ENCODE assay signal across 15 cellular contexts in genomic region chr2:229474125-229474524, GRCh38.
A peak's percentile ranks its signal among the peaks of the same experiment; 100 is the strongest.
DNase-seq lines count a peak whose midpoint lies in the region; ATAC-seq and TF ChIP-seq lines count a peak whose summit lies in the region.
"Had no signal": no experiment of that assay in that cellular context is flagged by ENCODE, and none has a peak within 500 bp of the region (broad histone marks: within the 10 kb centered on the region; RNA-seq: fewer than 3 reads in every experiment).

No MANE protein-coding gene starts in this region.

- no peak overlapping the region for H3K27ac Mint-ChIP-seq in activated CD4-positive, alpha-beta T cell treated with anti-CD3 and anti-CD28 coated beads, Interleukin-2, amount 10 ng/mL, durations not matched to agents 24 days and 14 days
- H3K27ac Mint-ChIP-seq: CD4-positive, alpha-beta T cell had no signal

- no peak overlapping the region for H3K4me3 ChIP-seq in lower lobe of right lung
- H3K4me3 ChIP-seq in coronary artery, result no peak overlapping the region
- H3K4me3 ChIP-seq: A549, GM23248 had no signal

- H3K4me1 Mint-ChIP-seq in activated CD4-positive, alpha-beta T cell treated with anti-CD3 and anti-CD28 coated beads, Interleukin-2, amount 10 ng/mL, durations not matched to agents 24 days and 14 days, result no peaks in the 10 kb centered on the region

- peak; percentile 21 for DNase-seq in activated CD4-positive, alpha-beta T cell treated with anti-CD3 and anti-CD28 coated beads, Interleukin-2, amount 10 ng/mL, durations not matched to agents 24 days and 14 days
- no peak for DNase-seq in activated CD4-positive, alpha-beta T cell treated with anti-CD3 and anti-CD28 coated beads, Interleukin-2, amount 50 U/mL, for 48 hours
- DNase-seq in lower lobe of right lung, result no peak
- no peak for DNase-seq in NCI-H1092 treated with DMSO at 0.1 percent for 48 hours (lab: John Stamatoyannopoulos, UW)
- DNase-seq in coronary artery (ENCODE audit: low spot score), result no peak
- DNase-seq in NCI-H345 treated with DMSO at 0.1 percent for 48 hours (lab: John Stamatoyannopoulos, UW; ENCODE audit: unreplicated experiment), result no peak
- DNase-seq: AML-193; Caco-2; CD4-positive, alpha-beta T cell; GM23248; H7 had no signal

- H3K9me3 ChIP-seq in lower lobe of right lung, result no peaks in the 10 kb centered on the region
- H3K9me3 ChIP-seq: A549, Caco-2 had no signal

- no peaks in the 10 kb centered on the region for H3K36me3 ChIP-seq in lower lobe of right lung

- H3K27ac ChIP-seq in lower lobe of right lung (no peak overlapping the region), coronary artery (no peak overlapping the region)
- H3K27ac ChIP-seq: 22Rv1, A549, C4-2B, GM23248 had no signal

- no peak for TF ChIP-seq CTCF in lower lobe of right lung (IDR thresholded peaks at IDR 0.05)
- no peak for TF ChIP-seq CTCF in coronary artery (IDR thresholded peaks at IDR 0.05)

- no peaks in the 10 kb centered on the region for H3K27me3 ChIP-seq in lower lobe of right lung (ENCODE audit: low read depth)

- intact Hi-C loops in activated CD4-positive, alpha-beta T cell treated with anti-CD3 and anti-CD28 coated beads, Interleukin-2, amount 10 ng/mL, durations not matched to agents 24 days and 14 days (cut with micrococcal nuclease), result no loop called here
- intact Hi-C loops in lower lobe of right lung (cut with DNase I), result no loop called here

- H3K4me3 Mint-ChIP-seq in activated CD4-positive, alpha-beta T cell treated with anti-CD3 and anti-CD28 coated beads, Interleukin-2, amount 10 ng/mL, durations not matched to agents 24 days and 14 days, result no peak overlapping the region
- H3K4me3 Mint-ChIP-seq: CD4-positive, alpha-beta T cell had no signal

- no peaks in the 10 kb centered on the region for H3K27me3 Mint-ChIP-seq in activated CD4-positive, alpha-beta T cell treated with anti-CD3 and anti-CD28 coated beads, Interleukin-2, amount 10 ng/mL, durations not matched to agents 24 days and 14 days

- ATAC-seq in esophagus mucosa (peak; percentile 76), lower lobe of right lung (peak; percentile 78 to 85)
- ATAC-seq: A549 had no signal

- H3K4me1 ChIP-seq in lower lobe of right lung, result no peaks in the 10 kb centered on the region
- H3K4me1 ChIP-seq: Caco-2 had no signal

- H3K36me3 Mint-ChIP-seq in activated CD4-positive, alpha-beta T cell treated with anti-CD3 and anti-CD28 coated beads, Interleukin-2, amount 10 ng/mL, durations not matched to agents 24 days and 14 days (ENCODE audit: low read depth), result no peaks in the 10 kb centered on the region

- H3K9me3 Mint-ChIP-seq in activated CD4-positive, alpha-beta T cell treated with anti-CD3 and anti-CD28 coated beads, Interleukin-2, amount 10 ng/mL, durations not matched to agents 24 days and 14 days, result no peaks in the 10 kb centered on the region
- H3K9me3 Mint-ChIP-seq: CD4-positive, alpha-beta T cell had no signal
